Comparison of ENCODE assay signal across 1 cellular context in the genomic region with DNA sequence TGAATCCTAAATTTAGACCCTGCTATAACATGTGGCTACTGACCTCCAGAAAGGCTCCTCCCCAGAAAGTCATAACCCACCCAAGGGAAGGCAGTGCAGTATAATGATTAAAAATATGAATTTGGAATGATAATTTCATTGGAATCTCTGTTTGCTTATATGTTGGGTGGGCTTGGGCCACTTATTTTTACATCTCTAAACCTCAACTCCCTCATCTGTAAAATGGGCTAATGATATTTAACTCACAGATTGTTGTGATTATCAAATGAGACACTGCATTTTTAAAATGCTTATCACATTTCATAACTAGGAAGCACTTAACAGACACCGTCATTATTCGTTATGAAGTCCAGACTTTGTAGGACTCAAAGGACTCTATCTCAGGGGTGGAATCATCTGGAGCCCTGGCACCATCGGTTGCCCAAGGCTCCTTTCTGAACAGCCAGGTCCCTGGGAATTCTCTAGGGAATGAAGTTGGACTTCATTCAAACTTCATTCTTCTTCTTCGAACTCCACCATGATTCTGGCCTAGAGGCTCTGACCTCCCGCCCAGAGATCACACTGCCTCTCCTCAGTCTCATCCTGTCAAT.
A peak's percentile ranks its signal among the peaks of the same experiment; 100 is the strongest.
TF ChIP-seq lines count a peak whose summit lies in the region.

No MANE protein-coding gene starts in this region.

TF ChIP-seq in GM12878, 131 proteins besides CTCF, POLR2A, EP300 and RAD21:
- TF ChIP-seq ZNF217 (IDR thresholded peaks at IDR 0.05) (peak; percentile 37; the same call in 1 of the 2 replicates), SRF (IDR thresholded peaks at IDR 0.05; ENCODE audit: low read depth in 2 of 2, low read length in 2 of 2) (no peak), YBX1 (IDR thresholded peaks at IDR 0.05) (no peak), SMARCA5 (IDR thresholded peaks at IDR 0.05) (0 out of 2 replicates have a peak, but pooled peaks have one; percentile 28), NR2F1 (conservative IDR thresholded peaks at IDR 0.05) (no peak), SMC3 (IDR thresholded peaks at IDR 0.05; ENCODE audit: borderline replicate concordance, low read length) (no peak), CHD2 (IDR thresholded peaks at IDR 0.05; ENCODE audit: borderline replicate concordance, low read depth, low read length) (no peak), LARP7 (IDR thresholded peaks at IDR 0.05) (no peak), BHLHE40 (IDR thresholded peaks at IDR 0.05; ENCODE audit: borderline replicate concordance in 1 of 2, low read depth in 2 of 2, low read length in 1 of 2) (no peak), DPF2 (IDR thresholded peaks at IDR 0.05) (0 out of 2 replicates have a peak, but pooled peaks have one; percentile 10), CBX5 (IDR thresholded peaks at IDR 0.05; ENCODE audit: low read depth) (no peak), STAT3 (IDR thresholded peaks at IDR 0.05; ENCODE audit: low read depth, low read length) (no peak), TBL1XR1 (IDR thresholded peaks at IDR 0.05; ENCODE audit: low read depth, low read length) (no peak), FOXM1 (IDR thresholded peaks at IDR 0.05; ENCODE audit: low read depth, low read length) (no peak), JUNB (IDR thresholded peaks at IDR 0.05) (no peak), TCF7 (IDR thresholded peaks at IDR 0.05; ENCODE audit: borderline replicate concordance) (no peak), SP1 (IDR thresholded peaks at IDR 0.05; ENCODE audit: low read depth, low read length) (no peak), JUND (IDR thresholded peaks at IDR 0.05; ENCODE audit: low read depth, low read length) (no peak), KDM1A (IDR thresholded peaks at IDR 0.05; ENCODE audit: borderline replicate concordance) (no peak)
- TF ChIP-seq, protein P1, sequence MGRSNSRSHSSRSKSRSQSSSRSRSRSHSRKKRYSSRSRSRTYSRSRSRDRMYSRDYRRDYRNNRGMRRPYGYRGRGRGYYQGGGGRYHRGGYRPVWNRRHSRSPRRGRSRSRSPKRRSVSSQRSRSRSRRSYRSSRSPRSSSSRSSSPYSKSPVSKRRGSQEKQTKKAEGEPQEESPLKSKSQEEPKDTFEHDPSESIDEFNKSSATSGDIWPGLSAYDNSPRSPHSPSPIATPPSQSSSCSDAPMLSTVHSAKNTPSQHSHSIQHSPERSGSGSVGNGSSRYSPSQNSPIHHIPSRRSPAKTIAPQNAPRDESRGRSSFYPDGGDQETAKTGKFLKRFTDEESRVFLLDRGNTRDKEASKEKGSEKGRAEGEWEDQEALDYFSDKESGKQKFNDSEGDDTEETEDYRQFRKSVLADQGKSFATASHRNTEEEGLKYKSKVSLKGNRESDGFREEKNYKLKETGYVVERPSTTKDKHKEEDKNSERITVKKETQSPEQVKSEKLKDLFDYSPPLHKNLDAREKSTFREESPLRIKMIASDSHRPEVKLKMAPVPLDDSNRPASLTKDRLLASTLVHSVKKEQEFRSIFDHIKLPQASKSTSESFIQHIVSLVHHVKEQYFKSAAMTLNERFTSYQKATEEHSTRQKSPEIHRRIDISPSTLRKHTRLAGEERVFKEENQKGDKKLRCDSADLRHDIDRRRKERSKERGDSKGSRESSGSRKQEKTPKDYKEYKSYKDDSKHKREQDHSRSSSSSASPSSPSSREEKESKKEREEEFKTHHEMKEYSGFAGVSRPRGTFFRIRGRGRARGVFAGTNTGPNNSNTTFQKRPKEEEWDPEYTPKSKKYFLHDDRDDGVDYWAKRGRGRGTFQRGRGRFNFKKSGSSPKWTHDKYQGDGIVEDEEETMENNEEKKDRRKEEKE (IDR thresholded peaks at IDR 0.05): no peak
